In the genomic region with DNA sequence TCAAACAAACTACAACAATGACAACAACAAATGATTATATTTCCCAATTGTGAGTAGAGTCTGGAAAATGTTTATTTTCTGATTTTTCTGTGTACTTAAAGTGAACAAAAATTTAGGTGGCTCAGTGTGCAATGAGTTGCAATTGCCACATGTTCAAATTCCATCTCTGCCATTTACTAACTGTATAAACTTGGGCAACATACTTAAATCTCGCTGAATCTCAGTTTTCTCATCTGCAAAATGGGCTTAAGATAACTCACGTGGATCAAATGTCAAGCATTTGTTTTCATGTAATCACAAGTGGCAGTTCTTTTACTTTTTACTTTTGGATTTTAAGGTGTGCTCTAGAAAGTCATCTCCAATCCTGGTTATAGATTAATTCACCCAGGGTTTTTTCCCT, we compare ENCODE assay signal across 20 cellular contexts.
DNase-seq lines count a peak whose midpoint lies in the region; ATAC-seq, FAIRE-seq and TF ChIP-seq lines count a peak whose summit lies in the region.
"Had no signal": no experiment of that assay in that cellular context is flagged by ENCODE, and none has a peak within 500 bp of the region (broad histone marks: within the 10 kb centered on the region; RNA-seq: fewer than 3 reads in every experiment).

No MANE protein-coding gene starts in this region.

- H3K9me3 ChIP-seq in HepG2 (ENCODE audit: low read length) (no peaks in the 10 kb centered on the region), right lobe of liver (no peaks in the 10 kb centered on the region), K562 (replicated peaks; ENCODE audit: control insufficient read depth, insufficient read depth, low read depth, low read length) (no peaks in the 10 kb centered on the region), tibial nerve (no peaks in the 10 kb centered on the region)
- H3K9me3 ChIP-seq: A549; BLaER1 treated with 17β-estradiol and CSF1 and Interleukin-3, amounts not matched to agents 10 nM and 100 nM; Caco-2 had no signal

- H3K27me3 ChIP-seq in HepG2 (ENCODE audit: control insufficient read depth in 1 of 2, insufficient read depth in 2 of 2, low read length in 2 of 2) (peaks cover 0 to 4% of the 10 kb centered on the region in 2 experiments; a peak in 1 of 5 replicates), right lobe of liver (no peaks in the 10 kb centered on the region), K562 (ENCODE audit: control insufficient read depth in 2 of 2, insufficient read depth in 2 of 2, low read length in 2 of 2) (no peaks in the 10 kb centered on the region), tibial nerve (no peaks in the 10 kb centered on the region)
- H3K27me3 ChIP-seq: BLaER1 treated with 17β-estradiol and CSF1 and Interleukin-3, amounts not matched to agents 10 nM and 100 nM had no signal

- WGBS in HepG2 (ENCODE audit: low lambda C conversion rate): 9% methylated on average over 2 of the region's 2 CpGs
- WGBS in right lobe of liver (ENCODE audit: insufficient coverage, low coverage, low lambda C conversion rate, missing lambda C conversion rate): 57% methylated on average over 2 of the region's 2 CpGs
- 0% methylated on average over 2 of the region's 2 CpGs for WGBS in K562 (ENCODE audit: insufficient coverage, low coverage, missing lambda C conversion rate)
- 86 to 92% methylated on average over 2 of the region's 2 CpGs for WGBS in tibial nerve, 2 donors

- H3K9ac ChIP-seq in HepG2 (ENCODE audit: insufficient read depth, low read depth, low read length) (no peak overlapping the region), K562 (ENCODE audit: insufficient read depth in 1 of 2, low read depth in 2 of 2, low read length in 2 of 2) (no peak overlapping the region)
- H3K9ac ChIP-seq: BLaER1 treated with 17β-estradiol and CSF1 and Interleukin-3, amounts not matched to agents 10 nM and 100 nM had no signal

- TF ChIP-seq POLR2A in HepG2 (IDR thresholded peaks at IDR 0.05; ENCODE audit: insufficient read depth in 1 of 2, low read depth in 2 of 2, low read length in 2 of 2) (no peak), right lobe of liver (IDR thresholded peaks at IDR 0.05) (no peak), K562 (conservative IDR thresholded peaks at IDR 0.05) (no peak), tibial nerve (IDR thresholded peaks at IDR 0.05) (no peak)

- H3K36me3 ChIP-seq in HepG2 (replicated peaks in 1 of 2; ENCODE audit: control insufficient read depth in 1 of 2, insufficient read depth in 2 of 2, low read length in 2 of 2) (no peaks in the 10 kb centered on the region), right lobe of liver (no peaks in the 10 kb centered on the region), K562 (ENCODE audit: control insufficient read depth, insufficient read depth, low read length) (no peaks in the 10 kb centered on the region), tibial nerve (no peaks in the 10 kb centered on the region)
- H3K36me3 ChIP-seq: BLaER1 treated with 17β-estradiol and CSF1 and Interleukin-3, amounts not matched to agents 10 nM and 100 nM had no signal

- POLR2A ChIA-PET in HepG2 (lab: Yijun Ruan, JAX) (no interaction called here), K562 (lab: Yijun Ruan, JAX) (no interaction called here)

- no peaks in the 10 kb centered on the region for H3K9me1 ChIP-seq in K562 (ENCODE audit: control insufficient read depth, insufficient read depth, low read length)

- CTCF ChIA-PET in HepG2 (lab: Yijun Ruan, JAX; ENCODE audit: low intra/inter-chr PET ratio, low total read pairs) (no interaction called here), K562 (lab: Yijun Ruan, JAX; ENCODE audit: low intra/inter-chr PET ratio) (no interaction called here)

- H2AFZ ChIP-seq in HepG2 (ENCODE audit: low read length): no peak overlapping the region
- no peak overlapping the region for H2AFZ ChIP-seq in K562 (ENCODE audit: low read depth, low read length)

- in situ Hi-C loops in HepG2 (cut with HindIII; ENCODE audit: extremely low pct_ligation_motif_present, low pct_unique_long_range_greater_than_20kb): no loop called here
- in situ Hi-C loops in K562 (cut with MboI): no loop called here

- H3K4me3 ChIP-seq in HepG2 (replicated peaks in 1 of 3; ENCODE audit: insufficient read depth in 1 of 3, low read depth in 2 of 3, low read length in 3 of 3) (no peak overlapping the region), right lobe of liver (no peak overlapping the region), K562 (no peak overlapping the region), tibial nerve (no peak overlapping the region)
- H3K4me3 ChIP-seq: A549; BLaER1 treated with 17β-estradiol and CSF1 and Interleukin-3, amounts not matched to agents 10 nM and 100 nM had no signal

- FAIRE-seq in HepG2 (lab: Jason Lieb, UNC) (no peak), K562 (lab: Jason Lieb, UNC) (no peak)
- FAIRE-seq: A549, D721Med, G401.6, GM12891, GM19239 had no signal

- H3K79me2 ChIP-seq in HepG2 (ENCODE audit: insufficient read depth, low read length): no peaks in the 10 kb centered on the region
- H3K79me2 ChIP-seq in K562 (ENCODE audit: control insufficient read depth, insufficient read depth, low read length): no peaks in the 10 kb centered on the region

- no peak for TF ChIP-seq RAD21 in HepG2 (CRISPR knock-in tag; IDR thresholded peaks at IDR 0.05)
- TF ChIP-seq RAD21 in K562 (CRISPR knock-in tag; conservative IDR thresholded peaks at IDR 0.05 in 1 of 2, IDR thresholded peaks at IDR 0.05 in 1 of 2): no peak

- no peak overlapping the region for H3K4me2 ChIP-seq in HepG2 (ENCODE audit: low read depth, low read length)
- no peak overlapping the region for H3K4me2 ChIP-seq in K562 (ENCODE audit: insufficient read depth, low read length)
- H3K4me2 ChIP-seq: BLaER1 treated with 17β-estradiol and CSF1 and Interleukin-3, amounts not matched to agents 10 nM and 100 nM had no signal

- no TSS peak for BruUV-seq in HepG2 (replicated peaks; lab: Mats Ljungman, UMichigan)
- no TSS peak for BruUV-seq in K562 (replicated peaks; lab: Mats Ljungman, UMichigan)

- DNase-seq in HepG2 (ENCODE audit: low spot score) (no peak), right lobe of liver (no peak), K562 (ENCODE audit: extremely low read depth in 1 of 4, low spot score in 3 of 4) (no peak), tibial nerve (ENCODE audit: low spot score in 2 of 2) (no peak)
- DNase-seq: AML-193; Caco-2; Calu3; CD4-positive, alpha-beta T cell; CD8-positive, alpha-beta T cell; DMS79 treated with DMSO at 0.1 percent for 48 hours; GF-D8 had no signal

- intact Hi-C loops in HepG2 (cut with micrococcal nuclease; ENCODE audit: unreplicated experiment): no loop called here
- intact Hi-C loops in right lobe of liver (cut with DNase I): no loop called here
- intact Hi-C loops in K562 (cut with micrococcal nuclease): no loop called here

- TF ChIP-seq CTCF in HepG2 (CRISPR knock-in tag; IDR thresholded peaks at IDR 0.05): no peak
- no peak for TF ChIP-seq CTCF in right lobe of liver (IDR thresholded peaks at IDR 0.05)
- no peak for TF ChIP-seq CTCF in K562 (IDR thresholded peaks at IDR 0.05 in 2 of 3, conservative IDR thresholded peaks at IDR 0.05 in 1 of 3; ENCODE audit: insufficient read depth in 2 of 3, low read depth in 1 of 3, low read length in 3 of 3)
- no peak for TF ChIP-seq CTCF in tibial nerve (IDR thresholded peaks at IDR 0.05)

- ATAC-seq in HepG2 (no peak), right lobe of liver (no peak), K562 (no peak), GM19467 (IDR thresholded peaks at IDR 0.05; ENCODE audit: unreplicated experiment) (no peak)
- ATAC-seq: A549; CD8-positive, alpha-beta T cell had no signal

- H3K27ac ChIP-seq in HepG2 (ENCODE audit: extremely low read length, insufficient read depth, low read length) (no peak overlapping the region), right lobe of liver (no peak overlapping the region), K562 (ENCODE audit: extremely low read depth, low read depth, low read length) (no peak overlapping the region), tibial nerve (no peak overlapping the region)
- H3K27ac ChIP-seq: 22Rv1; A549; BLaER1 treated with 17β-estradiol and CSF1 and Interleukin-3, amounts not matched to agents 10 nM and 100 nM; C4-2B had no signal

- TF ChIP-seq EP300 in HepG2 (IDR thresholded peaks at IDR 0.05; ENCODE audit: low read depth in 2 of 2, low read length in 2 of 2) (no peak), HepG2 (CRISPR knock-in tag; IDR thresholded peaks at IDR 0.05; ENCODE audit: borderline replicate concordance) (no peak), K562 (IDR thresholded peaks at IDR 0.05; ENCODE audit: low read length) (no peak), tibial nerve (IDR thresholded peaks at IDR 0.05) (no peak)

- H3K4me1 ChIP-seq in HepG2 (ENCODE audit: insufficient read depth, low read length) (peaks cover 12% of the 10 kb centered on the region; the same call in 1 of the 2 replicates), right lobe of liver (no peaks in the 10 kb centered on the region), K562 (replicated peaks in 1 of 2; ENCODE audit: control insufficient read depth in 2 of 2, insufficient read depth in 2 of 2, low read length in 2 of 2) (no peaks in the 10 kb centered on the region), tibial nerve (no peaks in the 10 kb centered on the region)
- H3K4me1 ChIP-seq: A549; BLaER1 treated with 17β-estradiol and CSF1 and Interleukin-3, amounts not matched to agents 10 nM and 100 nM; Caco-2 had no signal

- H4K20me1 ChIP-seq in HepG2 (ENCODE audit: insufficient read depth, low read length): no peaks in the 10 kb centered on the region
- H4K20me1 ChIP-seq in K562 (replicated peaks; ENCODE audit: control insufficient read depth, insufficient read depth, low read length): no peaks in the 10 kb centered on the region
- H4K20me1 ChIP-seq: BLaER1 treated with 17β-estradiol and CSF1 and Interleukin-3, amounts not matched to agents 10 nM and 100 nM had no signal

TF ChIP-seq in HepG2, 621 proteins besides CTCF, POLR2A, EP300 and RAD21 (continues in another document):
- TF ChIP-seq, protein P1, sequence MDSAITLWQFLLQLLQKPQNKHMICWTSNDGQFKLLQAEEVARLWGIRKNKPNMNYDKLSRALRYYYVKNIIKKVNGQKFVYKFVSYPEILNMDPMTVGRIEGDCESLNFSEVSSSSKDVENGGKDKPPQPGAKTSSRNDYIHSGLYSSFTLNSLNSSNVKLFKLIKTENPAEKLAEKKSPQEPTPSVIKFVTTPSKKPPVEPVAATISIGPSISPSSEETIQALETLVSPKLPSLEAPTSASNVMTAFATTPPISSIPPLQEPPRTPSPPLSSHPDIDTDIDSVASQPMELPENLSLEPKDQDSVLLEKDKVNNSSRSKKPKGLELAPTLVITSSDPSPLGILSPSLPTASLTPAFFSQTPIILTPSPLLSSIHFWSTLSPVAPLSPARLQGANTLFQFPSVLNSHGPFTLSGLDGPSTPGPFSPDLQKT (CRISPR knock-in tag; IDR thresholded peaks at IDR 0.05; ENCODE audit: borderline replicate concordance): no peak

Comparison
In these comparisons a context has a peak if more than half of its experiments do, and no peak if none do; other contexts are left out.
1. Of the 241 proteins assayed by ChIP-seq in both HepG2 and K562: peak only in HepG2: CHD4 and KDM1A; only in K562: none; in both: none; in neither: 237; mixed calls (peak in some experiments, not most) for 2.